19 cellular contexts compared by ENCODE assay signal in the genomic region with DNA sequence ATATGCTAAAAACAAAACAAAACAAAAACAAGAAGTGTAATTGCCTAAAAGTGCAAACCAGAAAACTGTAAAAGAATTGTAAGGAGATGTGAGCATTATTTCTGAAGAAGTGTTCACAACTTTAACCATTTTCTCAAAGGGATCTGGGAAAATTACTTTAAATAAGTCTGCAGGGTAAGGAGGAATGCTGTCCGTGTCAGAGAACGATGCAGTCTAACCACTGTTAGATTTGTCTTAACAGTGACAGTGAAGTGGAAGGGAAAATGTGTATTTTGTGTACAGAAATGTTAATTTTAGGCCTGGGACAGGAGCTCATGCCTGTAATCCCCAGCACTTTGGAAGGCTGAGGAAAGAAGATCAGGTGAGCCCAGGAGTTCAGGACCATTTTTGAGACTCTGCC.
"Had no signal": no experiment of that assay in that cellular context is flagged by ENCODE, and none has a peak within 500 bp of the region (broad histone marks: within the 10 kb centered on the region; RNA-seq: fewer than 3 reads in every experiment).

No MANE protein-coding gene starts in this region.

- H3K27ac ChIP-seq: neural progenitor cell, ovary, psoas muscle, upper lobe of right lung had no signal

- DNase-seq: activated CD4-positive, alpha-beta T cell treated with anti-CD3 and anti-CD28 coated beads for 36 hours; activated CD4-positive, alpha-beta T cell treated with anti-CD3 and anti-CD28 coated beads, Interleukin-2, amount 50 U/mL, for 48 hours; activated gamma-delta T cell treated with Interleukin-2 at 50 U/mL for 16 hours; activated naive CD8-positive, alpha-beta T cell treated with anti-CD3 and anti-CD28 coated beads, Interleukin-2, amount 10 ng/mL, durations not matched to agents 7 days and 5 days; activated T-cell treated with anti-CD3 and anti-CD28 coated beads for 4 hours; anterior cingulate cortex; cerebellar nuclear complex; cortex of kidney; effector CD4-positive, alpha-beta T cell; mucosa of descending colon; naive B cell; ovary; psoas muscle; right cardiac atrium; stimulated activated naive CD8-positive, alpha-beta T cell treated with anti-CD3 and anti-CD28 coated beads, Interleukin-15, Interleukin-2, amounts not matched to agents 100 U/mL and 50 U/mL, for 24 hours; upper lobe of right lung had no signal

- H3K9me3 ChIP-seq: mucosa of descending colon, ovary, psoas muscle, upper lobe of right lung had no signal

- ATAC-seq: activated CD4-positive, alpha-beta T cell treated with anti-CD3 and anti-CD28 coated beads for 36 hours; esophagus mucosa; mucosa of descending colon; right cardiac atrium; stimulated activated naive CD8-positive, alpha-beta T cell treated with anti-CD3 and anti-CD28 coated beads, Interleukin-15, Interleukin-2, amounts not matched to agents 100 U/mL and 50 U/mL, for 24 hours; upper lobe of right lung had no signal

- H3K9ac ChIP-seq: neural progenitor cell had no signal

- H3K27me3 ChIP-seq: neural progenitor cell, ovary, upper lobe of right lung had no signal

- H3K4me3 ChIP-seq: mucosa of descending colon, neural progenitor cell, ovary, psoas muscle, upper lobe of right lung had no signal

- FAIRE-seq: TTC549 had no signal

- H3K4me2 ChIP-seq: neural progenitor cell had no signal

- H2AFZ ChIP-seq: neural progenitor cell had no signal

- H3K36me3 ChIP-seq: neural progenitor cell, ovary, upper lobe of right lung had no signal
